In genomic region chr17:14935139-14935538, GRCh38 we compare ENCODE assay signal across 34 cellular contexts.
"Had no signal": no experiment of that assay in that cellular context is flagged by ENCODE, and none has a peak within 500 bp of the region (broad histone marks: within the 10 kb centered on the region; RNA-seq: fewer than 3 reads in every experiment).

No MANE protein-coding gene starts in this region.

- H3K36me3 ChIP-seq: adrenal gland, ascending aorta, breast epithelium, cardiac muscle cell, gastroesophageal sphincter, heart right ventricle had no signal

- H3K4me1 Mint-ChIP-seq: activated CD4-positive, alpha-beta T cell treated with anti-CD3 and anti-CD28 coated beads for 36 hours; activated CD4-positive, alpha-beta T cell treated with anti-CD3 and anti-CD28 coated beads, Interleukin-2, amount 10 ng/mL, durations not matched to agents 24 days and 14 days; activated CD8-positive, alpha-beta memory T cell treated with anti-CD3 and anti-CD28 coated beads, Interleukin-2, amount 10 ng/mL, durations not matched to agents 7 days and 5 days; activated naive CD4-positive, alpha-beta T cell treated with anti-CD3 and anti-CD28 coated beads, Interleukin-2, amount 50 U/mL, for 24 hours; activated naive CD8-positive, alpha-beta T cell treated with anti-CD3 and anti-CD28 coated beads for 36 hours; activated naive CD8-positive, alpha-beta T cell treated with anti-CD3 and anti-CD28 coated beads, Interleukin-2, amount 50 U/mL, for 24 hours had no signal

- H3K36me3 Mint-ChIP-seq: activated CD4-positive, alpha-beta memory T cell treated with anti-CD3 and anti-CD28 coated beads for 36 hours; activated CD8-positive, alpha-beta memory T cell treated with anti-CD3 and anti-CD28 coated beads, Interleukin-2, amount 10 ng/mL, durations not matched to agents 7 days and 5 days; activated naive CD4-positive, alpha-beta T cell treated with anti-CD3 and anti-CD28 coated beads, Interleukin-2, amount 50 U/mL, for 24 hours; activated naive CD8-positive, alpha-beta T cell treated with anti-CD3 and anti-CD28 coated beads for 36 hours; brain had no signal

- H3K4me3 ChIP-seq: adrenal gland, ascending aorta, breast epithelium, cardiac muscle cell, gastroesophageal sphincter, heart right ventricle had no signal

- H3K27me3 Mint-ChIP-seq: activated CD4-positive, alpha-beta memory T cell treated with anti-CD3 and anti-CD28 coated beads for 36 hours; activated CD8-positive, alpha-beta memory T cell treated with anti-CD3 and anti-CD28 coated beads, Interleukin-2, amount 10 ng/mL, durations not matched to agents 7 days and 5 days; activated naive CD4-positive, alpha-beta T cell treated with anti-CD3 and anti-CD28 coated beads, Interleukin-2, amount 50 U/mL, for 24 hours; brain had no signal

- DNase-seq: activated CD4-positive, alpha-beta memory T cell treated with anti-CD3 and anti-CD28 coated beads for 36 hours; activated CD4-positive, alpha-beta T cell treated with anti-CD3 and anti-CD28 coated beads for 36 hours; activated CD4-positive, alpha-beta T cell treated with anti-CD3 and anti-CD28 coated beads, Interleukin-2, amount 10 ng/mL, durations not matched to agents 24 days and 14 days; activated CD4-positive, CD25-positive, alpha-beta regulatory T cell; activated CD4-positive, CD25-positive, alpha-beta regulatory T cell treated with anti-CD3 and anti-CD28 coated beads, Interleukin-2, amount 50 U/mL, for 72 hours; activated CD8-positive, alpha-beta memory T cell treated with anti-CD3 and anti-CD28 coated beads, Interleukin-2, amount 10 ng/mL, durations not matched to agents 7 days and 5 days; activated CD8-positive, alpha-beta memory T cell treated with anti-CD3 and anti-CD28 coated beads, Interleukin-2, amount 50 U/mL, for 4 hours; activated CD8-positive, alpha-beta T cell treated with anti-CD3 and anti-CD28 coated beads, Interleukin-2, amount 10 ng/mL, durations not matched to agents 7 days and 5 days; activated effector memory CD4-positive, alpha-beta T cell treated with anti-CD3 and anti-CD28 coated beads, Interleukin-2, amount 50 U/mL, for 16 hours; activated naive CD4-positive, alpha-beta T cell treated with anti-CD3 and anti-CD28 coated beads for 36 hours; activated naive CD8-positive, alpha-beta T cell treated with anti-CD3 and anti-CD28 coated beads for 36 hours; activated naive CD8-positive, alpha-beta T cell treated with anti-CD3 and anti-CD28 coated beads, Interleukin-2, amount 50 U/mL, for 24 hours; activated T-cell treated with anti-CD3 and anti-CD28 coated beads, Interleukin-2, amount 50 U/mL, for 1 hour; activated T-cell treated with anti-CD3 and anti-CD28 coated beads, Interleukin-2, amount 50 U/mL, for 48 hours; adrenal gland; central memory CD4-positive, alpha-beta T cell; cerebellar nuclear complex; cortex of kidney; dermis blood vessel endothelial cell; effector CD4-positive, alpha-beta T cell; effector memory CD8-positive, alpha-beta T cell; erythroblast; foreskin melanocyte; heart right ventricle; T-helper 2 cell had no signal

- H3K4me1 ChIP-seq: adrenal gland, ascending aorta, breast epithelium, heart right ventricle had no signal

- H3K9me3 ChIP-seq: adrenal gland, ascending aorta, breast epithelium, gastroesophageal sphincter, heart right ventricle had no signal

- H3K4me3 Mint-ChIP-seq: activated CD4-positive, alpha-beta memory T cell treated with anti-CD3 and anti-CD28 coated beads for 36 hours; activated CD4-positive, alpha-beta T cell treated with anti-CD3 and anti-CD28 coated beads for 36 hours; activated CD4-positive, alpha-beta T cell treated with anti-CD3 and anti-CD28 coated beads, Interleukin-2, amount 10 ng/mL, durations not matched to agents 24 days and 14 days; activated CD8-positive, alpha-beta memory T cell treated with anti-CD3 and anti-CD28 coated beads, Interleukin-2, amount 10 ng/mL, durations not matched to agents 7 days and 5 days; activated CD8-positive, alpha-beta T cell treated with anti-CD3 and anti-CD28 coated beads, Interleukin-2, amount 10 ng/mL, durations not matched to agents 7 days and 5 days; activated naive CD4-positive, alpha-beta T cell treated with anti-CD3 and anti-CD28 coated beads for 36 hours; activated naive CD4-positive, alpha-beta T cell treated with anti-CD3 and anti-CD28 coated beads, Interleukin-2, amount 50 U/mL, for 24 hours; activated naive CD8-positive, alpha-beta T cell treated with anti-CD3 and anti-CD28 coated beads for 36 hours; activated naive CD8-positive, alpha-beta T cell treated with anti-CD3 and anti-CD28 coated beads, Interleukin-2, amount 50 U/mL, for 24 hours; activated T-helper 1 cell treated with anti-CD3 and anti-CD28 coated beads, Interleukin-12 subunit alpha, Interleukin-12 subunit beta, Interleukin-2, Interleukin-4 antibody, amounts not matched to agents 30 ng/mL and 10 ng/mL and 1 ng/mL, durations not matched to agents 14 hours and 24 hours and 36 hours; brain; effector memory CD8-positive, alpha-beta T cell had no signal

- ATAC-seq: activated CD4-positive, alpha-beta T cell treated with anti-CD3 and anti-CD28 coated beads for 36 hours; activated CD8-positive, alpha-beta memory T cell treated with anti-CD3 and anti-CD28 coated beads, Interleukin-2, amount 10 ng/mL, durations not matched to agents 7 days and 5 days; activated CD8-positive, alpha-beta T cell treated with anti-CD3 and anti-CD28 coated beads, Interleukin-2, amount 10 ng/mL, durations not matched to agents 7 days and 5 days; activated naive CD8-positive, alpha-beta T cell treated with anti-CD3 and anti-CD28 coated beads, Interleukin-2, amount 50 U/mL, for 24 hours; effector memory CD8-positive, alpha-beta T cell; gastroesophageal sphincter had no signal

- H3K27me3 ChIP-seq: ascending aorta, cardiac muscle cell, heart right ventricle had no signal

- H3K27ac ChIP-seq: adrenal gland, ascending aorta, breast epithelium, cardiac muscle cell, gastroesophageal sphincter, heart right ventricle had no signal

- FAIRE-seq: colon had no signal

- H3K9me3 Mint-ChIP-seq: activated CD4-positive, alpha-beta memory T cell treated with anti-CD3 and anti-CD28 coated beads for 36 hours; activated CD4-positive, alpha-beta T cell treated with anti-CD3 and anti-CD28 coated beads, Interleukin-2, amount 10 ng/mL, durations not matched to agents 24 days and 14 days; activated naive CD4-positive, alpha-beta T cell treated with anti-CD3 and anti-CD28 coated beads for 36 hours; activated naive CD4-positive, alpha-beta T cell treated with anti-CD3 and anti-CD28 coated beads, Interleukin-2, amount 50 U/mL, for 24 hours; activated naive CD8-positive, alpha-beta T cell treated with anti-CD3 and anti-CD28 coated beads for 36 hours; activated naive CD8-positive, alpha-beta T cell treated with anti-CD3 and anti-CD28 coated beads, Interleukin-2, amount 50 U/mL, for 24 hours; activated T-helper 1 cell treated with anti-CD3 and anti-CD28 coated beads, Interleukin-12 subunit alpha, Interleukin-12 subunit beta, Interleukin-2, Interleukin-4 antibody, amounts not matched to agents 30 ng/mL and 10 ng/mL and 1 ng/mL, durations not matched to agents 14 hours and 24 hours and 36 hours; activated T-helper 2 cell treated with anti-CD3 and anti-CD28 coated beads, Interferon-gamma antibody, Interleukin-2, Interleukin-4, amounts not matched to agents 10 μg/mL and 5 μg/mL and 100 μg/mL, durations not matched to agents 14 hours and 24 hours and 36 hours; effector memory CD8-positive, alpha-beta T cell had no signal

- H3K27ac Mint-ChIP-seq: activated CD4-positive, alpha-beta memory T cell treated with anti-CD3 and anti-CD28 coated beads for 36 hours; activated CD4-positive, alpha-beta T cell treated with anti-CD3 and anti-CD28 coated beads for 36 hours; activated CD4-positive, alpha-beta T cell treated with anti-CD3 and anti-CD28 coated beads, Interleukin-2, amount 10 ng/mL, durations not matched to agents 24 days and 14 days; activated CD8-positive, alpha-beta memory T cell treated with anti-CD3 and anti-CD28 coated beads, Interleukin-2, amount 10 ng/mL, durations not matched to agents 7 days and 5 days; activated CD8-positive, alpha-beta T cell treated with anti-CD3 and anti-CD28 coated beads, Interleukin-2, amount 10 ng/mL, durations not matched to agents 7 days and 5 days; activated naive CD4-positive, alpha-beta T cell treated with anti-CD3 and anti-CD28 coated beads for 36 hours; activated naive CD4-positive, alpha-beta T cell treated with anti-CD3 and anti-CD28 coated beads, Interleukin-2, amount 50 U/mL, for 24 hours; activated naive CD8-positive, alpha-beta T cell treated with anti-CD3 and anti-CD28 coated beads for 36 hours; activated naive CD8-positive, alpha-beta T cell treated with anti-CD3 and anti-CD28 coated beads, Interleukin-2, amount 50 U/mL, for 24 hours; activated T-helper 1 cell treated with anti-CD3 and anti-CD28 coated beads, Interleukin-12 subunit alpha, Interleukin-12 subunit beta, Interleukin-2, Interleukin-4 antibody, amounts not matched to agents 30 ng/mL and 10 ng/mL and 1 ng/mL, durations not matched to agents 14 hours and 24 hours and 36 hours; activated T-helper 2 cell treated with anti-CD3 and anti-CD28 coated beads, Interferon-gamma antibody, Interleukin-2, Interleukin-4, amounts not matched to agents 10 μg/mL and 5 μg/mL and 100 μg/mL, durations not matched to agents 14 hours and 24 hours and 36 hours; brain; effector memory CD8-positive, alpha-beta T cell had no signal
